15 cellular contexts compared by ENCODE assay signal in genomic region chr13:111577956-111578595, GRCh38.
DNase-seq lines count a peak whose midpoint lies in the region; ATAC-seq and TF ChIP-seq lines count a peak whose summit lies in the region.
"Had no signal": no experiment of that assay in that cellular context is flagged by ENCODE, and none has a peak within 500 bp of the region (broad histone marks: within the 10 kb centered on the region; RNA-seq: fewer than 3 reads in every experiment).

No MANE protein-coding gene starts in this region.

- DNase-seq in activated effector memory CD4-positive, alpha-beta T cell treated with anti-CD3 and anti-CD28 coated beads, Interleukin-2, amount 50 U/mL, for 16 hours: peak; percentile 47
- no peak for DNase-seq in activated effector memory CD4-positive, alpha-beta T cell treated with Interleukin-2 at 50 U/mL for 16 hours
- DNase-seq in NCI-H146 treated with DMSO at 0.1 percent for 48 hours (lab: John Stamatoyannopoulos, UW; ENCODE audit: unreplicated experiment) (peak; percentile 50), chondrocyte (ENCODE audit: low spot score) (peak; percentile 57), NCI-H446 treated with DMSO at 0.1 percent for 48 hours (lab: John Stamatoyannopoulos, UW) (no peak), cortex of kidney (lab: John Stamatoyannopoulos, UW) (no peak)
- DNase-seq: CD4-positive, alpha-beta memory T cell; DMS79 treated with DMSO at 0.1 percent for 48 hours; GM23248; MV-4-11; NCI-H1694; SW 1271 had no signal

- H3K9me3 Mint-ChIP-seq in chondrocyte (ENCODE audit: low read depth): peaks cover 29% of the 10 kb centered on the region
- peaks cover 14% of the 10 kb centered on the region for H3K9me3 Mint-ChIP-seq in stimulated activated memory B cell treated with anti-CD40 and anti-IgM and Interleukin-4, amounts not matched to agents 10 μg/mL and 1 μg/mL and 100 μg/mL, for 72 hours

- no peak overlapping the region for H3K27ac Mint-ChIP-seq in chondrocyte (ENCODE audit: unreplicated experiment)
- no peak overlapping the region for H3K27ac Mint-ChIP-seq in stimulated activated memory B cell treated with anti-CD40 and anti-IgM and Interleukin-4, amounts not matched to agents 10 μg/mL and 1 μg/mL and 100 μg/mL, for 72 hours
- H3K27ac Mint-ChIP-seq: CD4-positive, alpha-beta memory T cell had no signal

- TF ChIP-seq CTCF in chondrocyte (IDR thresholded peaks at IDR 0.05): no peak

- H3K4me1 Mint-ChIP-seq in chondrocyte (ENCODE audit: low read depth): no peaks in the 10 kb centered on the region
- H3K4me1 Mint-ChIP-seq in stimulated activated memory B cell treated with anti-CD40 and anti-IgM and Interleukin-4, amounts not matched to agents 10 μg/mL and 1 μg/mL and 100 μg/mL, for 72 hours: no peaks in the 10 kb centered on the region
- H3K4me1 Mint-ChIP-seq: CD4-positive, alpha-beta memory T cell had no signal

- H3K4me3 Mint-ChIP-seq in chondrocyte (ENCODE audit: unreplicated experiment): no peak overlapping the region
- no peak overlapping the region for H3K4me3 Mint-ChIP-seq in stimulated activated memory B cell treated with anti-CD40 and anti-IgM and Interleukin-4, amounts not matched to agents 10 μg/mL and 1 μg/mL and 100 μg/mL, for 72 hours
- H3K4me3 Mint-ChIP-seq: CD4-positive, alpha-beta memory T cell had no signal

- no peaks in the 10 kb centered on the region for H3K27me3 Mint-ChIP-seq in chondrocyte (ENCODE audit: low read depth)
- H3K27me3 Mint-ChIP-seq in stimulated activated memory B cell treated with anti-CD40 and anti-IgM and Interleukin-4, amounts not matched to agents 10 μg/mL and 1 μg/mL and 100 μg/mL, for 72 hours: no peaks in the 10 kb centered on the region
- H3K27me3 Mint-ChIP-seq: CD4-positive, alpha-beta memory T cell had no signal

- ATAC-seq in stimulated activated memory B cell treated with anti-CD40 and anti-IgM and Interleukin-4, amounts not matched to agents 10 μg/mL and 1 μg/mL and 100 μg/mL, for 72 hours: peak; percentile 20
- ATAC-seq: HCT116, K562 had no signal

- H3K36me3 Mint-ChIP-seq in chondrocyte (ENCODE audit: low read depth): peaks cover 4% of the 10 kb centered on the region
- no peaks in the 10 kb centered on the region for H3K36me3 Mint-ChIP-seq in stimulated activated memory B cell treated with anti-CD40 and anti-IgM and Interleukin-4, amounts not matched to agents 10 μg/mL and 1 μg/mL and 100 μg/mL, for 72 hours
- H3K36me3 Mint-ChIP-seq: CD4-positive, alpha-beta memory T cell had no signal

Comparison
In these comparisons a context has a peak if more than half of its experiments do, and no peak if none do; other contexts are left out.
1. DNase-seq: peak in activated effector memory CD4-positive, alpha-beta T cell treated with anti-CD3 and anti-CD28 coated beads, Interleukin-2, amount 50 U/mL, for 16 hours (single experiment), NCI-H146 treated with DMSO at 0.1 percent for 48 hours (single experiment) and chondrocyte (single experiment); none in activated effector memory CD4-positive, alpha-beta T cell treated with Interleukin-2 at 50 U/mL for 16 hours (single experiment), NCI-H446 treated with DMSO at 0.1 percent for 48 hours (single experiment) and cortex of kidney (single experiment).